1 cellular context compared by ENCODE assay signal in the genomic region with DNA sequence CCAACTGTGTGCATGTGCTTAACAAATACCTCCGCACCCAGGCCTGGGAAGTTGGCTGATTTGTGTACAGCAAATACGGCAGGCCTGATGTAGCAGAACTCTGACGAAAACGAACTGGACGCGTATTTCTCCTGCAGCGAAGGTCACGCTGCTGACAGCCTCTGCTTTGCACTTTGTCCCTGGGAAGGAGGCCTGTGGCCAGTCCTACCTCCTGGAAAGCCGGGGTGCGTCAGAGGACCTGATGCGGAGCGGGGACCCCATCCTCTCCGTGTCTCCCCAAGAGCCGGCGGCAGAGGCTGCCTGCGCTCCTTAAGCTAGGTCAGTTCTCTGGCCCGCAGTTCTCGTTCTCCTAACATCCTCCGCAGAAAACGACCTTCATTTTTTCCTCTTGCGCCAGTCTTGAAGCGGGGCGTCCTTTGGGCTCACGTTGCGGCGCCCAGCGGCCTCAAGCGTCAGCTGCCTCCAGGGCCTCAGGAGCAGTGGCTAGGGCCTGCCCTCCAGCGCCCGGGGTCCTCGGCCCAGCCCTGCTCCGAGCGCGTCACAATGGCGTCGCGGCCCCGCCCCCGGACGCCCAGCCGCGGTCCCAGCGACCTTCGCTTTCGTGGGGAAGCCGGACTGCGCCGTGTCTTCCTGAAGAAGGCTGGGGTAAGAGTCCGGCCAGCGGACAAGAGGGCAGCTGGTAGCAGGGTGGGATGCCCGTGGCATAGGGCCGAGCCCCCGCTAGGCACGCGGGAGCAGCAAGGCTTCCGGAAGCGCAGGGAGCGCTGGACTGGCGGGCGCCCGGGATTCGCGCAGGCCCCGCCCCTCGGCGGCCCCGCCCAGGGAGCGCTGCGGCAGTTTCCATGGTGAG.
TF ChIP-seq lines count a peak whose summit lies in the region.

Gene ZNF487, plus strand, starts transcription at position 821 of the 850 bp plus-strand sequence. CDS start 38,703 bp downstream, outside the sequence.

TF ChIP-seq in WTC11, 78 proteins besides CTCF, POLR2A, EP300 and RAD21 (continued from another document and continues in another):
- TF ChIP-seq E2F1 (CRISPR knock-in tag; IDR thresholded peaks at IDR 0.05) (peak; percentile 45; the same call in 1 of the 2 replicates), ZNF219 (CRISPR knock-in tag; IDR thresholded peaks at IDR 0.05; ENCODE audit: borderline replicate concordance) (no peak; the same call in 1 of the 2 replicates), ZNF416 (CRISPR knock-in tag; IDR thresholded peaks at IDR 0.05) (0 out of 2 replicates have a peak, but pooled peaks have one; percentile 71), CREM (CRISPR knock-in tag; IDR thresholded peaks at IDR 0.05) (peak; percentile 73), IRF2 (CRISPR knock-in tag; IDR thresholded peaks at IDR 0.05; ENCODE audit: borderline replicate concordance, low read depth) (no peak), ZNF263 (CRISPR knock-in tag; IDR thresholded peaks at IDR 0.05; ENCODE audit: low read depth) (no peak), FOXP4 (CRISPR knock-in tag; IDR thresholded peaks at IDR 0.05) (peak; percentile 45; the same call in 1 of the 2 replicates), FOXP1 (CRISPR knock-in tag; IDR thresholded peaks at IDR 0.05; ENCODE audit: borderline replicate concordance) (peak; percentile 36; the same call in 1 of the 2 replicates), NR3C1 (CRISPR knock-in tag; conservative IDR thresholded peaks at IDR 0.05; ENCODE audit: low read depth) (no peak), AFF4 (CRISPR knock-in tag; IDR thresholded peaks at IDR 0.05; ENCODE audit: borderline replicate concordance) (peak; percentile 35; the same call in 1 of the 2 replicates), NFE2L1 (CRISPR knock-in tag; IDR thresholded peaks at IDR 0.05) (0 out of 2 replicates have a peak, but pooled peaks have one; percentile 18), ETV6 (CRISPR knock-in tag; IDR thresholded peaks at IDR 0.05) (peak; percentile 89), ZNF396 (CRISPR knock-in tag; IDR thresholded peaks at IDR 0.05; ENCODE audit: borderline replicate concordance) (no peak), KAT7 (CRISPR knock-in tag; IDR thresholded peaks at IDR 0.05; ENCODE audit: borderline replicate concordance) (peak; percentile 93), SMAD3 (CRISPR knock-in tag; IDR thresholded peaks at IDR 0.05; ENCODE audit: borderline replicate concordance) (0 out of 2 replicates have a peak, but pooled peaks have one; percentile 53)
- TF ChIP-seq, protein P1, sequence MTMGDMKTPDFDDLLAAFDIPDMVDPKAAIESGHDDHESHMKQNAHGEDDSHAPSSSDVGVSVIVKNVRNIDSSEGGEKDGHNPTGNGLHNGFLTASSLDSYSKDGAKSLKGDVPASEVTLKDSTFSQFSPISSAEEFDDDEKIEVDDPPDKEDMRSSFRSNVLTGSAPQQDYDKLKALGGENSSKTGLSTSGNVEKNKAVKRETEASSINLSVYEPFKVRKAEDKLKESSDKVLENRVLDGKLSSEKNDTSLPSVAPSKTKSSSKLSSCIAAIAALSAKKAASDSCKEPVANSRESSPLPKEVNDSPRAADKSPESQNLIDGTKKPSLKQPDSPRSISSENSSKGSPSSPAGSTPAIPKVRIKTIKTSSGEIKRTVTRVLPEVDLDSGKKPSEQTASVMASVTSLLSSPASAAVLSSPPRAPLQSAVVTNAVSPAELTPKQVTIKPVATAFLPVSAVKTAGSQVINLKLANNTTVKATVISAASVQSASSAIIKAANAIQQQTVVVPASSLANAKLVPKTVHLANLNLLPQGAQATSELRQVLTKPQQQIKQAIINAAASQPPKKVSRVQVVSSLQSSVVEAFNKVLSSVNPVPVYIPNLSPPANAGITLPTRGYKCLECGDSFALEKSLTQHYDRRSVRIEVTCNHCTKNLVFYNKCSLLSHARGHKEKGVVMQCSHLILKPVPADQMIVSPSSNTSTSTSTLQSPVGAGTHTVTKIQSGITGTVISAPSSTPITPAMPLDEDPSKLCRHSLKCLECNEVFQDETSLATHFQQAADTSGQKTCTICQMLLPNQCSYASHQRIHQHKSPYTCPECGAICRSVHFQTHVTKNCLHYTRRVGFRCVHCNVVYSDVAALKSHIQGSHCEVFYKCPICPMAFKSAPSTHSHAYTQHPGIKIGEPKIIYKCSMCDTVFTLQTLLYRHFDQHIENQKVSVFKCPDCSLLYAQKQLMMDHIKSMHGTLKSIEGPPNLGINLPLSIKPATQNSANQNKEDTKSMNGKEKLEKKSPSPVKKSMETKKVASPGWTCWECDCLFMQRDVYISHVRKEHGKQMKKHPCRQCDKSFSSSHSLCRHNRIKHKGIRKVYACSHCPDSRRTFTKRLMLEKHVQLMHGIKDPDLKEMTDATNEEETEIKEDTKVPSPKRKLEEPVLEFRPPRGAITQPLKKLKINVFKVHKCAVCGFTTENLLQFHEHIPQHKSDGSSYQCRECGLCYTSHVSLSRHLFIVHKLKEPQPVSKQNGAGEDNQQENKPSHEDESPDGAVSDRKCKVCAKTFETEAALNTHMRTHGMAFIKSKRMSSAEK (CRISPR knock-in tag; IDR thresholded peaks at IDR 0.05; ENCODE audit: borderline replicate concordance): no peak
- TF ChIP-seq, protein P2, sequence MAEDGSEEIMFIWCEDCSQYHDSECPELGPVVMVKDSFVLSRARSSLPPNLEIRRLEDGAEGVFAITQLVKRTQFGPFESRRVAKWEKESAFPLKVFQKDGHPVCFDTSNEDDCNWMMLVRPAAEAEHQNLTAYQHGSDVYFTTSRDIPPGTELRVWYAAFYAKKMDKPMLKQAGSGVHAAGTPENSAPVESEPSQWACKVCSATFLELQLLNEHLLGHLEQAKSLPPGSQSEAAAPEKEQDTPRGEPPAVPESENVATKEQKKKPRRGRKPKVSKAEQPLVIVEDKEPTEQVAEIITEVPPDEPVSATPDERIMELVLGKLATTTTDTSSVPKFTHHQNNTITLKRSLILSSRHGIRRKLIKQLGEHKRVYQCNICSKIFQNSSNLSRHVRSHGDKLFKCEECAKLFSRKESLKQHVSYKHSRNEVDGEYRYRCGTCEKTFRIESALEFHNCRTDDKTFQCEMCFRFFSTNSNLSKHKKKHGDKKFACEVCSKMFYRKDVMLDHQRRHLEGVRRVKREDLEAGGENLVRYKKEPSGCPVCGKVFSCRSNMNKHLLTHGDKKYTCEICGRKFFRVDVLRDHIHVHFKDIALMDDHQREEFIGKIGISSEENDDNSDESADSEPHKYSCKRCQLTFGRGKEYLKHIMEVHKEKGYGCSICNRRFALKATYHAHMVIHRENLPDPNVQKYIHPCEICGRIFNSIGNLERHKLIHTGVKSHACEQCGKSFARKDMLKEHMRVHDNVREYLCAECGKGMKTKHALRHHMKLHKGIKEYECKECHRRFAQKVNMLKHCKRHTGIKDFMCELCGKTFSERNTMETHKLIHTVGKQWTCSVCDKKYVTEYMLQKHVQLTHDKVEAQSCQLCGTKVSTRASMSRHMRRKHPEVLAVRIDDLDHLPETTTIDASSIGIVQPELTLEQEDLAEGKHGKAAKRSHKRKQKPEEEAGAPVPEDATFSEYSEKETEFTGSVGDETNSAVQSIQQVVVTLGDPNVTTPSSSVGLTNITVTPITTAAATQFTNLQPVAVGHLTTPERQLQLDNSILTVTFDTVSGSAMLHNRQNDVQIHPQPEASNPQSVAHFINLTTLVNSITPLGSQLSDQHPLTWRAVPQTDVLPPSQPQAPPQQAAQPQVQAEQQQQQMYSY (CRISPR knock-in tag; IDR thresholded peaks at IDR 0.05): peak; percentile 19; the same call in 1 of the 2 replicates
- TF ChIP-seq, protein P3, sequence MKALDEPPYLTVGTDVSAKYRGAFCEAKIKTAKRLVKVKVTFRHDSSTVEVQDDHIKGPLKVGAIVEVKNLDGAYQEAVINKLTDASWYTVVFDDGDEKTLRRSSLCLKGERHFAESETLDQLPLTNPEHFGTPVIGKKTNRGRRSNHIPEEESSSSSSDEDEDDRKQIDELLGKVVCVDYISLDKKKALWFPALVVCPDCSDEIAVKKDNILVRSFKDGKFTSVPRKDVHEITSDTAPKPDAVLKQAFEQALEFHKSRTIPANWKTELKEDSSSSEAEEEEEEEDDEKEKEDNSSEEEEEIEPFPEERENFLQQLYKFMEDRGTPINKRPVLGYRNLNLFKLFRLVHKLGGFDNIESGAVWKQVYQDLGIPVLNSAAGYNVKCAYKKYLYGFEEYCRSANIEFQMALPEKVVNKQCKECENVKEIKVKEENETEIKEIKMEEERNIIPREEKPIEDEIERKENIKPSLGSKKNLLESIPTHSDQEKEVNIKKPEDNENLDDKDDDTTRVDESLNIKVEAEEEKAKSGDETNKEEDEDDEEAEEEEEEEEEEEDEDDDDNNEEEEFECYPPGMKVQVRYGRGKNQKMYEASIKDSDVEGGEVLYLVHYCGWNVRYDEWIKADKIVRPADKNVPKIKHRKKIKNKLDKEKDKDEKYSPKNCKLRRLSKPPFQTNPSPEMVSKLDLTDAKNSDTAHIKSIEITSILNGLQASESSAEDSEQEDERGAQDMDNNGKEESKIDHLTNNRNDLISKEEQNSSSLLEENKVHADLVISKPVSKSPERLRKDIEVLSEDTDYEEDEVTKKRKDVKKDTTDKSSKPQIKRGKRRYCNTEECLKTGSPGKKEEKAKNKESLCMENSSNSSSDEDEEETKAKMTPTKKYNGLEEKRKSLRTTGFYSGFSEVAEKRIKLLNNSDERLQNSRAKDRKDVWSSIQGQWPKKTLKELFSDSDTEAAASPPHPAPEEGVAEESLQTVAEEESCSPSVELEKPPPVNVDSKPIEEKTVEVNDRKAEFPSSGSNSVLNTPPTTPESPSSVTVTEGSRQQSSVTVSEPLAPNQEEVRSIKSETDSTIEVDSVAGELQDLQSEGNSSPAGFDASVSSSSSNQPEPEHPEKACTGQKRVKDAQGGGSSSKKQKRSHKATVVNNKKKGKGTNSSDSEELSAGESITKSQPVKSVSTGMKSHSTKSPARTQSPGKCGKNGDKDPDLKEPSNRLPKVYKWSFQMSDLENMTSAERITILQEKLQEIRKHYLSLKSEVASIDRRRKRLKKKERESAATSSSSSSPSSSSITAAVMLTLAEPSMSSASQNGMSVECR (CRISPR knock-in tag; IDR thresholded peaks at IDR 0.05; ENCODE audit: borderline replicate concordance): peak; percentile 88; the same call in 1 of the 2 replicates
- TF ChIP-seq, protein P4, sequence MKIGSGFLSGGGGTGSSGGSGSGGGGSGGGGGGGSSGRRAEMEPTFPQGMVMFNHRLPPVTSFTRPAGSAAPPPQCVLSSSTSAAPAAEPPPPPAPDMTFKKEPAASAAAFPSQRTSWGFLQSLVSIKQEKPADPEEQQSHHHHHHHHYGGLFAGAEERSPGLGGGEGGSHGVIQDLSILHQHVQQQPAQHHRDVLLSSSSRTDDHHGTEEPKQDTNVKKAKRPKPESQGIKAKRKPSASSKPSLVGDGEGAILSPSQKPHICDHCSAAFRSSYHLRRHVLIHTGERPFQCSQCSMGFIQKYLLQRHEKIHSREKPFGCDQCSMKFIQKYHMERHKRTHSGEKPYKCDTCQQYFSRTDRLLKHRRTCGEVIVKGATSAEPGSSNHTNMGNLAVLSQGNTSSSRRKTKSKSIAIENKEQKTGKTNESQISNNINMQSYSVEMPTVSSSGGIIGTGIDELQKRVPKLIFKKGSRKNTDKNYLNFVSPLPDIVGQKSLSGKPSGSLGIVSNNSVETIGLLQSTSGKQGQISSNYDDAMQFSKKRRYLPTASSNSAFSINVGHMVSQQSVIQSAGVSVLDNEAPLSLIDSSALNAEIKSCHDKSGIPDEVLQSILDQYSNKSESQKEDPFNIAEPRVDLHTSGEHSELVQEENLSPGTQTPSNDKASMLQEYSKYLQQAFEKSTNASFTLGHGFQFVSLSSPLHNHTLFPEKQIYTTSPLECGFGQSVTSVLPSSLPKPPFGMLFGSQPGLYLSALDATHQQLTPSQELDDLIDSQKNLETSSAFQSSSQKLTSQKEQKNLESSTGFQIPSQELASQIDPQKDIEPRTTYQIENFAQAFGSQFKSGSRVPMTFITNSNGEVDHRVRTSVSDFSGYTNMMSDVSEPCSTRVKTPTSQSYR (CRISPR knock-in tag; IDR thresholded peaks at IDR 0.05): peak; percentile 81; the same call in 1 of the 2 replicates
- TF ChIP-seq, protein P5, sequence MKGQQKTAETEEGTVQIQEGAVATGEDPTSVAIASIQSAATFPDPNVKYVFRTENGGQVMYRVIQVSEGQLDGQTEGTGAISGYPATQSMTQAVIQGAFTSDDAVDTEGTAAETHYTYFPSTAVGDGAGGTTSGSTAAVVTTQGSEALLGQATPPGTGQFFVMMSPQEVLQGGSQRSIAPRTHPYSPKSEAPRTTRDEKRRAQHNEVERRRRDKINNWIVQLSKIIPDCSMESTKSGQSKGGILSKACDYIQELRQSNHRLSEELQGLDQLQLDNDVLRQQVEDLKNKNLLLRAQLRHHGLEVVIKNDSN (CRISPR knock-in tag; IDR thresholded peaks at IDR 0.05): no peak
